In the genomic region with DNA sequence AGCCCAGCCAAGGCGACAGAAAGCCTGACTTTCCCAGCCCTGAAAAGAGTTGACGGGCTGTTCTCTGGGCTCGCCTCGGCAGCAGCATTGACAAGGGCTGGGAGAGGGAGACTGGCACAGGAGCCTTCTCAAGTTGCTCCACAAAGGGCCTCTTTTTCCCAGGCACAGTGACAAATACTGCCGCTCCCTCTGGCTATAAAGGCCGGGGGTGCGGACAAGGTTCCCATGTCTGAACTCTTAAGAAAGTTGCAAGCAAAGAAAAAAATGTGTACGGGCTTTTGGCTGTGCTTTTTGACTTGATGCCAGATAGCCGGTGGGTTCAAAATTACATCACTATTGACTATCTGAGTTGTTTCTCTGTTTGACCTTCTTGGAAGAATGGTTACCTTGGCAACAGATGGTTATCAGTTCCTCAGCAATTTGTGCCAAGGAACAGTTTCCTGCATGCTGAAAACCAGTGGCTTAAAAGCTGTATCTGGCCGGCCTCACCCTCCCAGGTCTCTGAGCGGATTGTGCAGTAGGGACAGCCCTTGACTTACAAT, we compare ENCODE assay signal across 9 cellular contexts.
A peak's percentile ranks its signal among the peaks of the same experiment; 100 is the strongest.
DNase-seq lines count a peak whose midpoint lies in the region; ATAC-seq, FAIRE-seq and TF ChIP-seq lines count a peak whose summit lies in the region.
"Had no signal": no experiment of that assay in that cellular context is flagged by ENCODE, and none has a peak within 500 bp of the region (broad histone marks: within the 10 kb centered on the region; RNA-seq: fewer than 3 reads in every experiment).

No MANE protein-coding gene starts in this region.

- intact Hi-C loops in esophagus squamous epithelium (cut with DNase I): no loop called here

- H3K36me3 ChIP-seq in esophagus squamous epithelium: no peaks in the 10 kb centered on the region

- H3K27me3 ChIP-seq in esophagus squamous epithelium: no peaks in the 10 kb centered on the region

- peak overlapping the region; percentile 21 to 73 (median 53) for H3K27ac ChIP-seq in esophagus squamous epithelium

- no peak for FAIRE-seq in RCC 7860 (lab: Jason Lieb, UNC)
- FAIRE-seq: GM18507 had no signal

- peak; percentile 77 for DNase-seq in COR-L47 (lab: John Stamatoyannopoulos, UW)
- DNase-seq in RCC 7860 (ENCODE audit: low spot score): peak; percentile 60
- DNase-seq in esophagus squamous epithelium (lab: John Stamatoyannopoulos, UW): no peak
- peak; percentile 5 for DNase-seq in occipital lobe (lab: John Stamatoyannopoulos, UW)
- no peak for DNase-seq in activated naive CD4-positive, alpha-beta T cell treated with anti-CD3 and anti-CD28 coated beads, Interleukin-2, amount 50 U/mL, for 16 hours
- DNase-seq in GM10266 (ENCODE audit: extremely low spot score): no peak
- no peak for DNase-seq in activated CD4-positive, alpha-beta T cell treated with anti-CD3 and anti-CD28 coated beads for 48 hours

- TF ChIP-seq CTCF in esophagus squamous epithelium (IDR thresholded peaks at IDR 0.05): no peak
- no peak for TF ChIP-seq CTCF in GM10266 (IDR thresholded peaks at IDR 0.05; ENCODE audit: control insufficient read depth, insufficient read depth, low read depth, missing control alignments)

- WGBS in esophagus squamous epithelium, 2 donors: 17 to 19% methylated on average over 7 of the region's 11 CpGs

- no peaks in the 10 kb centered on the region for H3K9me3 ChIP-seq in esophagus squamous epithelium

- H3K4me1 ChIP-seq in esophagus squamous epithelium: peaks cover 8 to 26% (median 9%) of the 10 kb centered on the region in 3 donors

- no peak overlapping the region for H3K4me3 ChIP-seq in esophagus squamous epithelium

- ATAC-seq in GM18909 (IDR thresholded peaks at IDR 0.05; ENCODE audit: poor library complexity, unreplicated experiment): no peak

- TF ChIP-seq POLR2A in esophagus squamous epithelium (IDR thresholded peaks at IDR 0.05): no peak

Comparison
In these comparisons a context has a peak if more than half of its experiments do, and no peak if none do; other contexts are left out.
1. DNase-seq: peak in COR-L47 (single experiment), RCC 7860 (single experiment) and occipital lobe (single experiment); none in esophagus squamous epithelium (single experiment), activated naive CD4-positive, alpha-beta T cell treated with anti-CD3 and anti-CD28 coated beads, Interleukin-2, amount 50 U/mL, for 16 hours (single experiment), GM10266 (single experiment) and activated CD4-positive, alpha-beta T cell treated with anti-CD3 and anti-CD28 coated beads for 48 hours (single experiment).